Comparison of ENCODE assay signal across 15 cellular contexts in the genomic region with DNA sequence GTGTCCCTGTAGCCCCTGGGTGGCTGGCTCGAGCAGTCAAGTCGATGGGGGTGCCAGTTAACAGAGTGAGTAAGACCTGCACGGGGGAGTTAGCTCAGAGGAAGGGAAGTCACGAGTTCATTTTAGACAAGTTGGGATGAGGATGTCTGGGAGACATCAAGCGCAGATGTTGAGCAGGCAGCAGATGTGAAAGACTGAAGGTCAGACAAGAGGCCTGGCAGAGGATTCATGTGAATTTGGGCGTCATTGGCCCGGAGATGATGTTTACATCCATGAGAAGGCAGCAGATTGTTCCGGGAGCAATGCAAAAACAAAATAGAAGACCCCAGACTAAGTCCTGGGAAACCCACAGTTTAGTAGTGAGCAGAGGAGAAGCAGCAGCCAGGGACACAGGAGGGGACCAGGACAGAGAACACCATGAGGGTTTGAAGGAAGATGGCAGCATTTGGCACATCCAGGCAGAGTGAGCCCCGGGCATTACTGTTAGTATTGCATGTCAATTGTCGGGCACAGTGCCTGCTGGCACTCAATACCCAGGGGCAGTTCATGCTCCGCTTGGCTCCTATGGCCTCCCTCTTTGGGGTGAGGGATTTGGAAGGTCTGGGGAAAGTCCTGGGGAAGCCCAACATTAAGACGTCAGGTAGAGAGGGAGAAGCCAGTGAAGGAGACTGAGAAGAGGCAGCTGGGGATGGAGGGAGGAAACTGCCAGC. TPM values are rescaled to one million over a fixed set of nuclear protein-coding genes. Genes with fewer than 3 reads are reported as not detected.
DNase-seq lines count a peak whose midpoint lies in the region; ATAC-seq and TF ChIP-seq lines count a peak whose summit lies in the region.
"Had no signal": no experiment of that assay in that cellular context is flagged by ENCODE, and none has a peak within 500 bp of the region (broad histone marks: within the 10 kb centered on the region; RNA-seq: fewer than 3 reads in every experiment).

No MANE protein-coding gene starts in this region.

- no peak overlapping the region for H3K27ac Mint-ChIP-seq in activated CD8-positive, alpha-beta memory T cell treated with anti-CD3 and anti-CD28 coated beads, Interleukin-2, amount 10 ng/mL, durations not matched to agents 7 days and 5 days
- H3K27ac Mint-ChIP-seq: activated naive CD4-positive, alpha-beta T cell treated with anti-CD3 and anti-CD28 coated beads, Interleukin-2, amount 50 U/mL, for 24 hours had no signal

- peaks cover 42 to 48% of the 10 kb centered on the region in 2 donors for H3K4me1 ChIP-seq in uterus

- no peaks in the 10 kb centered on the region for H3K9me3 ChIP-seq in uterus
- H3K9me3 ChIP-seq: SJSA1 had no signal

- H3K9me3 Mint-ChIP-seq in activated CD8-positive, alpha-beta memory T cell treated with anti-CD3 and anti-CD28 coated beads, Interleukin-2, amount 10 ng/mL, durations not matched to agents 7 days and 5 days (ENCODE audit: low read depth), result no peaks in the 10 kb centered on the region
- H3K9me3 Mint-ChIP-seq: activated naive CD4-positive, alpha-beta T cell treated with anti-CD3 and anti-CD28 coated beads, Interleukin-2, amount 50 U/mL, for 24 hours had no signal

- intact Hi-C loops in Right ventricle myocardium inferior (cut with DNase I), result no loop called here
- intact Hi-C loops in cardiac septum (cut with DNase I), result no loop called here
- intact Hi-C loops in uterus (cut with DNase I; ENCODE audit: low total_unique reads), result no loop called here

- no peak for TF ChIP-seq POLR2A in uterus (IDR thresholded peaks at IDR 0.05)

- no peaks in the 10 kb centered on the region for H3K36me3 ChIP-seq in uterus
- H3K36me3 ChIP-seq: SJSA1 had no signal

- H3K4me3 Mint-ChIP-seq in activated CD8-positive, alpha-beta memory T cell treated with anti-CD3 and anti-CD28 coated beads, Interleukin-2, amount 10 ng/mL, durations not matched to agents 7 days and 5 days, result no peak overlapping the region
- H3K4me3 Mint-ChIP-seq: activated naive CD4-positive, alpha-beta T cell treated with anti-CD3 and anti-CD28 coated beads, Interleukin-2, amount 50 U/mL, for 24 hours had no signal

- no peaks in the 10 kb centered on the region for H3K27me3 ChIP-seq in uterus
- H3K27me3 ChIP-seq: SJSA1 had no signal

- H3K4me3 ChIP-seq in fibroblast of mammary gland (ENCODE audit: control insufficient read depth, low read depth, low read length) (no peak overlapping the region), uterus (no peak overlapping the region)
- H3K4me3 ChIP-seq: SJSA1 had no signal

- ATAC-seq in Right ventricle myocardium inferior (no peak), omental fat pad (ENCODE audit: low FRiP score) (peak; percentile 9), GM21576 (IDR thresholded peaks at IDR 0.05; ENCODE audit: unreplicated experiment) (no peak)
- no peak for ATAC-seq in activated CD8-positive, alpha-beta memory T cell treated with anti-CD3 and anti-CD28 coated beads, Interleukin-2, amount 10 ng/mL, durations not matched to agents 7 days and 5 days
- ATAC-seq: HepG2 had no signal

- DNase-seq in Right ventricle myocardium inferior (ENCODE audit: missing footprints) (peak; percentile 32), cardiac septum (ENCODE audit: low spot score) (no peak), fibroblast of mammary gland (ENCODE audit: low read depth) (peak; percentile 97), omental fat pad (ENCODE audit: low spot score) (no peak), uterus (peak; percentile 76 to 89)
- no peak for DNase-seq in activated naive CD4-positive, alpha-beta T cell treated with Interleukin-2 at 50 U/mL for 16 hours
- no peak for DNase-seq in activated CD8-positive, alpha-beta memory T cell treated with anti-CD3 and anti-CD28 coated beads, Interleukin-2, amount 10 ng/mL, durations not matched to agents 7 days and 5 days
- DNase-seq: foreskin melanocyte, NCI-H1105 treated with DMSO at 0.1 percent for 48 hours, NCI-H510A, trophoblast cell had no signal

- peaks cover 7% of the 10 kb centered on the region for H3K27me3 Mint-ChIP-seq in activated CD8-positive, alpha-beta memory T cell treated with anti-CD3 and anti-CD28 coated beads, Interleukin-2, amount 10 ng/mL, durations not matched to agents 7 days and 5 days
- H3K27me3 Mint-ChIP-seq: activated naive CD4-positive, alpha-beta T cell treated with anti-CD3 and anti-CD28 coated beads, Interleukin-2, amount 50 U/mL, for 24 hours had no signal

- no peaks in the 10 kb centered on the region for H3K36me3 Mint-ChIP-seq in activated CD8-positive, alpha-beta memory T cell treated with anti-CD3 and anti-CD28 coated beads, Interleukin-2, amount 10 ng/mL, durations not matched to agents 7 days and 5 days
- H3K36me3 Mint-ChIP-seq: activated naive CD4-positive, alpha-beta T cell treated with anti-CD3 and anti-CD28 coated beads, Interleukin-2, amount 50 U/mL, for 24 hours had no signal

- TF ChIP-seq CTCF in fibroblast of mammary gland (conservative IDR thresholded peaks at IDR 0.05; ENCODE audit: control insufficient read depth, insufficient read depth, low read depth, low read length), result no peak
- no peak for TF ChIP-seq CTCF in omental fat pad (IDR thresholded peaks at IDR 0.05)
- no peak for TF ChIP-seq CTCF in uterus (IDR thresholded peaks at IDR 0.05)

- CTCF ChIA-PET in activated CD8-positive, alpha-beta memory T cell treated with anti-CD3 and anti-CD28 coated beads, Interleukin-2, amount 10 ng/mL, durations not matched to agents 7 days and 5 days (lab: Charles Lee), result interaction anchor here (2.7 kb wide), 1 partner anchor 12 kb away, joined by 17 read pairs; no protein-coding TSS in a partner anchor

- H3K4me1 Mint-ChIP-seq in activated CD8-positive, alpha-beta memory T cell treated with anti-CD3 and anti-CD28 coated beads, Interleukin-2, amount 10 ng/mL, durations not matched to agents 7 days and 5 days, result no peaks in the 10 kb centered on the region
- H3K4me1 Mint-ChIP-seq: activated naive CD4-positive, alpha-beta T cell treated with anti-CD3 and anti-CD28 coated beads, Interleukin-2, amount 50 U/mL, for 24 hours had no signal

- peak overlapping the region; percentile 89 to 92 for H3K27ac ChIP-seq in uterus
- H3K27ac ChIP-seq: SJSA1 had no signal

RNA-seq across cellular contexts. Expression of a gene that starts 15.1 kb away (rescaled TPM):
- total RNA-seq in Right ventricle myocardium inferior, result 7.6 TPM
- total RNA-seq in cardiac septum, result 93.7 TPM
- total RNA-seq in omental fat pad, result 100 to 1,000 TPM in 1 of 4 donors, 10 to 100 TPM in 3; 31.6 to 104 (median 72.3) TPM
- total RNA-seq in uterus, result 10 to 100 TPM; 18.8 to 70.6 (median 35.1) TPM
- under 1 TPM; 0.12 to 0.18 TPM for total RNA-seq in activated CD8-positive, alpha-beta memory T cell treated with anti-CD3 and anti-CD28 coated beads, Interleukin-2, amount 10 ng/mL, durations not matched to agents 7 days and 5 days

Comparison
In these comparisons a context has a peak if more than half of its experiments do, and no peak if none do; other contexts are left out.
1. DNase-seq: peak in Right ventricle myocardium inferior (single experiment), fibroblast of mammary gland (single experiment) and uterus (2 of 2); none in cardiac septum (single experiment), omental fat pad (single experiment), activated naive CD4-positive, alpha-beta T cell treated with Interleukin-2 at 50 U/mL for 16 hours (single experiment) and activated CD8-positive, alpha-beta memory T cell treated with anti-CD3 and anti-CD28 coated beads, Interleukin-2, amount 10 ng/mL, durations not matched to agents 7 days and 5 days (single experiment).